9 cellular contexts compared by ENCODE assay signal in genomic region chr9:129498451-129499376, GRCh38.
DNase-seq lines count a peak whose midpoint lies in the region; ATAC-seq and TF ChIP-seq lines count a peak whose summit lies in the region.
"Had no signal": no experiment of that assay in that cellular context is flagged by ENCODE, and none has a peak within 500 bp of the region (broad histone marks: within the 10 kb centered on the region; RNA-seq: fewer than 3 reads in every experiment).

No MANE protein-coding gene starts in this region.

- no peak for TF ChIP-seq CTCF in brain microvascular endothelial cell (IDR thresholded peaks at IDR 0.05; ENCODE audit: low read depth, low read length, missing control alignments)
- no peak for TF ChIP-seq CTCF in lower lobe of right lung (IDR thresholded peaks at IDR 0.05)
- no peak for TF ChIP-seq CTCF in omental fat pad (IDR thresholded peaks at IDR 0.05)

- DNase-seq in H7, result peak; percentile 28
- DNase-seq in brain microvascular endothelial cell, result no peak
- DNase-seq in lower lobe of right lung, result no peak
- no peak for DNase-seq in cortex of kidney (lab: John Stamatoyannopoulos, UW)
- no peak for DNase-seq in omental fat pad (ENCODE audit: low spot score)
- no peak for DNase-seq in mucosa of gallbladder (ENCODE audit: low spot score)
- no peak for DNase-seq in NCI-H446 (lab: John Stamatoyannopoulos, UW)
- DNase-seq: activated CD8-positive, alpha-beta T cell treated with anti-CD3 and anti-CD28 coated beads, Interleukin-2, amount 10 ng/mL, durations not matched to agents 7 days and 5 days had no signal

- peaks cover 53% of the 10 kb centered on the region for H3K4me1 ChIP-seq in lower lobe of right lung
- H3K4me1 ChIP-seq in stomach smooth muscle (ENCODE audit: control insufficient read depth, insufficient read depth, low read length), result peaks cover 69% of the 10 kb centered on the region

- H3K4me3 ChIP-seq in H7 (ENCODE audit: insufficient read depth, low read depth, low read length) (no peak overlapping the region), brain microvascular endothelial cell (ENCODE audit: low read depth, low read length) (no peak overlapping the region), lower lobe of right lung (peak overlapping the region; percentile 84), stomach smooth muscle (ENCODE audit: low read length in 2 of 2) (peak overlapping the region; percentile 70 to 83)

- peaks cover 6% of the 10 kb centered on the region; the same call in 1 of the 2 replicates for H3K27me3 ChIP-seq in H7 (ENCODE audit: control insufficient read depth, insufficient read depth, low read length)
- no peaks in the 10 kb centered on the region for H3K27me3 ChIP-seq in brain microvascular endothelial cell (replicated peaks)
- H3K27me3 ChIP-seq in lower lobe of right lung (ENCODE audit: low read depth), result no peaks in the 10 kb centered on the region
- H3K27me3 ChIP-seq in stomach smooth muscle (ENCODE audit: control insufficient read depth in 1 of 2, insufficient read depth in 2 of 2, low read length in 2 of 2), result no peaks in the 10 kb centered on the region

- H3K36me3 ChIP-seq in H7 (replicated peaks; ENCODE audit: control insufficient read depth, insufficient read depth, low read length) (no peaks in the 10 kb centered on the region), brain microvascular endothelial cell (replicated peaks) (peaks cover under 1% of the 10 kb centered on the region), lower lobe of right lung (peaks cover 21% of the 10 kb centered on the region), stomach smooth muscle (ENCODE audit: control insufficient read depth in 2 of 2, insufficient read depth in 2 of 2, low read length in 2 of 2) (peaks cover 6 to 8% of the 10 kb centered on the region in 2 donors)

- ATAC-seq in lower lobe of right lung (no peak), omental fat pad (ENCODE audit: low FRiP score) (no peak)
- ATAC-seq: activated CD8-positive, alpha-beta T cell treated with anti-CD3 and anti-CD28 coated beads, Interleukin-2, amount 10 ng/mL, durations not matched to agents 7 days and 5 days had no signal

- H3K27ac ChIP-seq in brain microvascular endothelial cell, result peak overlapping the region; percentile 10
- H3K27ac ChIP-seq in lower lobe of right lung, result peak overlapping the region; percentile 97
- H3K27ac ChIP-seq in stomach smooth muscle (ENCODE audit: low read length), result peak overlapping the region; percentile 99

- no peaks in the 10 kb centered on the region for H3K9me3 ChIP-seq in lower lobe of right lung
- H3K9me3 ChIP-seq in stomach smooth muscle (ENCODE audit: control insufficient read depth in 2 of 2, low read length in 2 of 2), result no peaks in the 10 kb centered on the region

- in situ Hi-C loops in brain microvascular endothelial cell (cut with HindIII; ENCODE audit: low pct_ligation_motif_present, low sequenced_read_pairs), result no loop called here

- intact Hi-C loops in lower lobe of right lung (cut with DNase I), result no loop called here

- peak overlapping the region; percentile 89 to 94 for H3K9ac ChIP-seq in stomach smooth muscle (ENCODE audit: low read length in 2 of 2)

Comparison
In these comparisons a context has a peak if more than half of its experiments do, and no peak if none do; other contexts are left out.
1. H3K4me3 ChIP-seq: peak in lower lobe of right lung (single experiment) and stomach smooth muscle (2 of 2); none in H7 (single experiment) and brain microvascular endothelial cell (single experiment).
2. H3K27ac ChIP-seq: peak in every context shown above with its lines; median percentile 99 in stomach smooth muscle; 97 in lower lobe of right lung; 10 in brain microvascular endothelial cell.